Comparison of ENCODE assay signal across 8 cellular contexts in the genomic region with DNA sequence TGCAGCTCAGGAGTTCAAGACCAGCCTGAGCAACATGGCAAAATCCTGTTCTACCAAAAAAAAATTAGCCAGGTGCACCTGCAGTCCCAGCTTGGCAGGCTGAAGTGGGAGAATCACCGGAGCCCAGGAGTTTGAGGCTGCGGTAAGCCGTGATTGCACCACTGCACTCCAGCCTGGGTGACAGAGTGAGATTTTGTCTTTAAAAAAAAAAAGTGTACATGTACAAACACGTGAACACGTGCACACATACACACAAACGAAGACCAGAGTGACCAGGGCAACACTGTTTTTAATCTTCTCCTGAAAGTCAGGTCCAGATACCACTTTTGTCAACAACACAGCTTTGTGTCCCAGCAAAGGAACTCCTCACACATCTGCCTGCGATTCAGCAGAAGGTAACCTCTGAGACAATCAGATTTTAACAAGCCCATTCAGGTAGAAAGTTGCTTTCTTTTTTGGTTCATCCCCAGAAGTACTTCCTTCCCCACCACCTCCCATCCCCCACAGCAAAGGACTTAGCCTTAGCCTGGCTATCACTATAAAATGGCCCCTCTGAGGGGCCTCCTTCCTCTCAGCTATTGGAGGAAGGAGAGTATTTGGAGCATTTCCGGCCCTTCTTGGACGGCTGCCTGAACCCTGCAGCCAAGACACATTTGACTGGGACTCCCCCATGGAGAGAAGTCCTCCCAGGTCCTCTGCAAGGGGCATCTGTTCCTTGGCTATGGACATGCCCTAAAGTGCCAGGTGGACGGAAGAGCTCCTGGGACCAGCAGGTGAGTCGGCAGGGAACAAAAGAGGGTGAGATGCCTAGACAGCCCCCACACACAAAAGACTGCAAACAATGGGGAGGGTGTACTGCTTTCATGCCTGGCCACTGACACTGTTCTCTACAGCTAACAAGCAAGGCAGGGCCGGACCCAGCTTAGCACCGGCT. TPM values are rescaled to one million over a fixed set of nuclear protein-coding genes. Genes with fewer than 3 reads are reported as not detected.
DNase-seq lines count a peak whose midpoint lies in the region; ATAC-seq, FAIRE-seq and TF ChIP-seq lines count a peak whose summit lies in the region.

No MANE protein-coding gene starts in this region.

- in situ Hi-C loops in K562 (cut with MboI) = no loop called here

- H3K9ac ChIP-seq in K562 (ENCODE audit: insufficient read depth in 1 of 2, low read depth in 2 of 2, low read length in 2 of 2) = peak overlapping the region; percentile 11 to 72; a peak in 2 of 4 replicates
- no peak overlapping the region for H3K9ac ChIP-seq in iPS-15b (ENCODE audit: low read depth, low read length)
- H3K9ac ChIP-seq in smooth muscle cell (ENCODE audit: low read depth) = no peak overlapping the region

- H3K9me3 ChIP-seq in CD8-positive, alpha-beta T cell (ENCODE audit: low read length) = no peaks in the 10 kb centered on the region
- no peaks in the 10 kb centered on the region for H3K9me3 ChIP-seq in K562 (replicated peaks; ENCODE audit: control insufficient read depth, insufficient read depth, low read depth, low read length)
- no peaks in the 10 kb centered on the region for H3K9me3 ChIP-seq in iPS-15b (ENCODE audit: control insufficient read depth, insufficient read depth, low read length)
- no peaks in the 10 kb centered on the region for H3K9me3 ChIP-seq in smooth muscle cell (replicated peaks; ENCODE audit: low read depth)

- POLR2A ChIA-PET in CD8-positive, alpha-beta T cell (lab: Charles Lee) = interaction anchor here (0.6 to 2.3 kb wide), 7 partner anchors 9 to 62 kb away, joined by 3 to 16 read pairs (median 3); a partner anchor contains a TSS
- POLR2A ChIA-PET in K562 (lab: Yijun Ruan, JAX) = interaction anchor here (0.5 to 2.8 kb wide), 12 partner anchors 8 to 696 kb away, joined by 3 to 21 read pairs (median 5); a partner anchor contains a TSS

- H3K4me3 ChIP-seq in CD8-positive, alpha-beta T cell (ENCODE audit: low read depth, low read length) = peak overlapping the region; percentile 32
- H3K4me3 ChIP-seq in K562 (no peak overlapping the region; the same call in 1 of the 2 replicates), iPS-15b (ENCODE audit: low read depth, low read length) (peak overlapping the region; percentile 16), smooth muscle cell (no peak overlapping the region)

- peak overlapping the region; percentile 37 for H3K27ac ChIP-seq in CD8-positive, alpha-beta T cell (ENCODE audit: low read depth, low read length)
- H3K27ac ChIP-seq in K562 (ENCODE audit: extremely low read depth, low read depth, low read length) (peak overlapping the region; percentile 53; the same call in 2 of the 3 replicates), smooth muscle cell (ENCODE audit: low read depth) (peak overlapping the region; percentile 73)

- peaks cover 30% of the 10 kb centered on the region for H3F3A ChIP-seq in smooth muscle cell (ENCODE audit: low read depth)

- no peaks in the 10 kb centered on the region for H3K36me3 ChIP-seq in CD8-positive, alpha-beta T cell (ENCODE audit: insufficient read depth, low read length)
- H3K36me3 ChIP-seq in K562 (ENCODE audit: control insufficient read depth, insufficient read depth, low read length) (peaks cover 12% of the 10 kb centered on the region; the same call in 2 of the 3 replicates), iPS-15b (ENCODE audit: control insufficient read depth, insufficient read depth, low read length) (no peaks in the 10 kb centered on the region), smooth muscle cell (ENCODE audit: low read depth) (no peaks in the 10 kb centered on the region)

- peak overlapping the region; percentile 68 for H3K4me2 ChIP-seq in K562 (ENCODE audit: insufficient read depth, low read length)
- peak overlapping the region; percentile 75 for H3K4me2 ChIP-seq in smooth muscle cell

- no peaks in the 10 kb centered on the region for H3K27me3 ChIP-seq in CD8-positive, alpha-beta T cell (ENCODE audit: insufficient read depth, low read length)
- H3K27me3 ChIP-seq in K562 (ENCODE audit: control insufficient read depth in 2 of 2, insufficient read depth in 2 of 2, low read length in 2 of 2) = no peaks in the 10 kb centered on the region
- H3K27me3 ChIP-seq in iPS-15b (ENCODE audit: control insufficient read depth, insufficient read depth, low read length) = no peaks in the 10 kb centered on the region
- H3K27me3 ChIP-seq in smooth muscle cell (ENCODE audit: low read depth) = no peaks in the 10 kb centered on the region

- TF ChIP-seq EP300 in K562 (IDR thresholded peaks at IDR 0.05; ENCODE audit: low read length) = peak; percentile 35; the same call in 1 of the 2 replicates

- H3K4me1 Mint-ChIP-seq in CD8-positive, alpha-beta T cell (ENCODE audit: low read depth) = peaks cover 93% of the 10 kb centered on the region

- WGBS in K562 (ENCODE audit: insufficient coverage, low coverage, missing lambda C conversion rate) = 20% methylated on average over 13 of the region's 13 CpGs
- 54% methylated on average over 13 of the region's 13 CpGs for WGBS in smooth muscle cell (ENCODE audit: low lambda C conversion rate)

- TF ChIP-seq CTCF in CD8-positive, alpha-beta T cell (IDR thresholded peaks at IDR 0.05) = no peak
- TF ChIP-seq CTCF in K562 (IDR thresholded peaks at IDR 0.05 in 2 of 3, conservative IDR thresholded peaks at IDR 0.05 in 1 of 3; ENCODE audit: insufficient read depth in 2 of 3, low read depth in 1 of 3, low read length in 3 of 3) = no peak
- no peak for TF ChIP-seq CTCF in smooth muscle cell (IDR thresholded peaks at IDR 0.05; ENCODE audit: borderline replicate concordance, insufficient read depth, poor library complexity, severe bottlenecking)

- no peak; a peak in 1 of 4 replicates for TF ChIP-seq RAD21 in K562 (CRISPR knock-in tag; conservative IDR thresholded peaks at IDR 0.05 in 1 of 2, IDR thresholded peaks at IDR 0.05 in 1 of 2)

- H3K36me3 Mint-ChIP-seq in CD8-positive, alpha-beta T cell = peaks cover 5% of the 10 kb centered on the region

- H2AFZ ChIP-seq in K562 (ENCODE audit: low read depth, low read length) (no peak overlapping the region), smooth muscle cell (ENCODE audit: low read depth) (no peak overlapping the region)

- H3K4me1 ChIP-seq in CD8-positive, alpha-beta T cell (ENCODE audit: insufficient read depth, low read length) = peaks cover 98% of the 10 kb centered on the region
- peaks cover 51 to 53% of the 10 kb centered on the region in 2 experiments for H3K4me1 ChIP-seq in K562 (replicated peaks in 1 of 2; ENCODE audit: control insufficient read depth in 2 of 2, insufficient read depth in 2 of 2, low read length in 2 of 2)
- peaks cover 51% of the 10 kb centered on the region for H3K4me1 ChIP-seq in iPS-15b (ENCODE audit: control insufficient read depth, insufficient read depth, low read length)
- H3K4me1 ChIP-seq in smooth muscle cell (ENCODE audit: low read depth) = peaks cover 82% of the 10 kb centered on the region

- no peaks in the 10 kb centered on the region for H3K9me3 Mint-ChIP-seq in CD8-positive, alpha-beta T cell

- CTCF ChIA-PET in CD8-positive, alpha-beta T cell (lab: Charles Lee) = interaction anchor here (0.9 to 8.2 kb wide), 8 partner anchors 7 to 99 kb away, joined by 3 to 102 read pairs (median 6); a partner anchor contains a TSS
- CTCF ChIA-PET in K562 (lab: Yijun Ruan, JAX; ENCODE audit: low intra/inter-chr PET ratio) = interaction anchor here (1.9 kb wide), 1 partner anchor 69 kb away, joined by 9 read pairs; no protein-coding TSS in a partner anchor

- FAIRE-seq in K562 (lab: Jason Lieb, UNC) = peak; percentile 75

- DNase-seq in CD8-positive, alpha-beta T cell = peak in 3 of 7 experiments; percentile 42 to 60 (median 47)
- peak; percentile 83 for DNase-seq in NOMO-1 treated with DMSO at 0.1 percent for 48 hours (lab: John Stamatoyannopoulos, UW; ENCODE audit: unreplicated experiment)
- DNase-seq in K562 (ENCODE audit: extremely low read depth in 1 of 4, low spot score in 3 of 4) = peak in 2 of 4 experiments; percentile 78 to 82
- no peak for DNase-seq in smooth muscle cell (lab: John Stamatoyannopoulos, UW; ENCODE audit: unreplicated experiment)
- no peak for DNase-seq in NCI-H1694 (lab: John Stamatoyannopoulos, UW)

- peaks cover 16% of the 10 kb centered on the region for H3K9me1 ChIP-seq in K562 (ENCODE audit: control insufficient read depth, insufficient read depth, low read length)

- no peak for TF ChIP-seq POLR2A in K562 (conservative IDR thresholded peaks at IDR 0.05)

- H3K27ac Mint-ChIP-seq in CD8-positive, alpha-beta T cell = peak overlapping the region; percentile 94

- H3K79me2 ChIP-seq in K562 (ENCODE audit: control insufficient read depth, insufficient read depth, low read length) = peaks cover 92% of the 10 kb centered on the region
- peaks cover 100% of the 10 kb centered on the region for H3K79me2 ChIP-seq in smooth muscle cell (ENCODE audit: low read depth)

- H3K4me3 Mint-ChIP-seq in CD8-positive, alpha-beta T cell = peak overlapping the region; percentile 63

- peaks cover 83% of the 10 kb centered on the region for H4K20me1 ChIP-seq in K562 (replicated peaks; ENCODE audit: control insufficient read depth, insufficient read depth, low read length)
- H4K20me1 ChIP-seq in smooth muscle cell (ENCODE audit: low read depth) = peaks cover 100% of the 10 kb centered on the region

- H3K27me3 Mint-ChIP-seq in CD8-positive, alpha-beta T cell (ENCODE audit: low read depth) = no peaks in the 10 kb centered on the region

- ATAC-seq in CD8-positive, alpha-beta T cell = peak; percentile 26
- peak; percentile 35 for ATAC-seq in GM19023 (IDR thresholded peaks at IDR 0.05; ENCODE audit: unreplicated experiment)
- ATAC-seq in HG03135 (IDR thresholded peaks at IDR 0.05; ENCODE audit: unreplicated experiment) = peak; percentile 45
- peak; percentile 82 for ATAC-seq in K562

- intact Hi-C loops in CD8-positive, alpha-beta T cell (cut with DNase I, micrococcal nuclease) = loop anchor here in 1 of 2 experiments (5.0 kb wide), 1 partner anchor 34 kb away; no protein-coding TSS in a partner anchor
- intact Hi-C loops in K562 (cut with micrococcal nuclease) = no loop called here

- no TSS peak for BruUV-seq in K562 (replicated peaks; lab: Mats Ljungman, UMichigan)

RNA-seq across cellular contexts. Expression of a gene that starts 9.8 kb away (rescaled TPM):
- 10 to 100 TPM; 68.1 to 70.5 TPM for total RNA-seq in CD8-positive, alpha-beta T cell
- 89.2 and 157 TPM in 2 replicates for total RNA-seq in K562 (2011; cell fraction: chromatin; rRNA removed; ENCODE audit: low replicate concordance)
- 72.6 and 88.1 TPM in 2 replicates for total RNA-seq in K562 (2011; cell fraction: nucleolus; rRNA removed)
- 93.3 and 110 TPM in 2 replicates for total RNA-seq in K562 (2011; cell fraction: nucleoplasm; rRNA removed)
- total RNA-seq in K562 (2014; rRNA removed) = 42.0 and 60.5 TPM in 2 replicates
- total RNA-seq in K562 (2014; rRNA removed; fragmentation: Illumina TruSeq; extraction: Trizol) = 46.6 and 47.7 TPM in 2 replicates
- 39.8 and 40.2 TPM in 2 replicates for total RNA-seq in K562 (2015; rRNA removed; fragmentation: Illumina TruSeq; extraction: Trizol)
- 93.7 and 108 TPM in 2 replicates for total RNA-seq in K562 (2021)
- polyA plus RNA-seq in K562 (2011; rRNA removed) = 87.2 and 94.7 TPM in 2 replicates
- polyA plus RNA-seq in K562 (2011; cell fraction: cytosol; rRNA removed) = 115 and 117 TPM in 2 replicates
- polyA plus RNA-seq in K562 (2011; cell fraction: nucleus; rRNA removed) = 128 and 133 TPM in 2 replicates
- polyA plus RNA-seq in K562 (2012) = 83.4 and 116 TPM in 2 replicates
- 86.4 and 89.3 TPM in 2 replicates for polyA plus RNA-seq in K562 (2014; fragmentation: Illumina TruSeq; extraction: Trizol)
- polyA plus RNA-seq in K562 (2014; fragmentation: Nextera tagmentation; extraction: Ambion mirVana) = 10 to 100 TPM; 20.4 to 24.1 TPM
- 62.5 and 64.5 TPM in 2 replicates for polyA plus RNA-seq in K562 (2014; rRNA removed)
- 102 and 145 TPM in 2 replicates for polyA minus RNA-seq in K562 (2011; rRNA and poly(A)+ RNA removed)
- polyA minus RNA-seq in K562 (2011; cell fraction: cytosol; rRNA and poly(A)+ RNA removed) = 85.8 and 88.5 TPM in 2 replicates
- 40.9 and 69.2 TPM in 2 replicates for polyA minus RNA-seq in K562 (2011; cell fraction: nucleus; rRNA and poly(A)+ RNA removed)
- total RNA-seq in smooth muscle cell = 77.4 and 86.7 TPM in 2 replicates
- 61.7 and 62.0 TPM in 2 replicates for polyA plus RNA-seq in smooth muscle cell

RNA-seq across cellular contexts. Expression of a gene that starts 18.2 kb away (rescaled TPM):
- total RNA-seq in CD8-positive, alpha-beta T cell = 1 to 10 TPM in 1 of 2 experiments, under 1 TPM in 1; 0.65 to 1.1 TPM
- total RNA-seq in K562 (2011; cell fraction: chromatin; rRNA removed; ENCODE audit: low replicate concordance) = 1.2 and 1.3 TPM in 2 replicates
- 0.39 and 0.83 TPM in 2 replicates for total RNA-seq in K562 (2011; cell fraction: nucleolus; rRNA removed)
- total RNA-seq in K562 (2011; cell fraction: nucleoplasm; rRNA removed) = 1.1 and 1.5 TPM in 2 replicates
- total RNA-seq in K562 (2014; rRNA removed) (0.05 and 0.24 TPM in 2 replicates), K562 (2014; rRNA removed; fragmentation: Illumina TruSeq; extraction: Trizol) (0.16 and 0.22 TPM in 2 replicates), K562 (2015; rRNA removed; fragmentation: Illumina TruSeq; extraction: Trizol) (0.25 and 0.34 TPM in 2 replicates), K562 (2021) (0.27 and 0.33 TPM in 2 replicates), smooth muscle cell (7.0 and 17.1 TPM in 2 replicates)
- polyA plus RNA-seq in K562 (2011; rRNA removed) (0.17 and 0.24 TPM in 2 replicates), K562 (2014; fragmentation: Illumina TruSeq; extraction: Trizol) (0.39 TPM in 2 replicates), K562 (2014; fragmentation: Nextera tagmentation; extraction: Ambion mirVana) (under 1 TPM; 0.24 to 0.36 TPM), K562 (2014; rRNA removed) (1.5 TPM in 1 of 2 replicates, not detected in the other), smooth muscle cell (1.2 and 9.1 TPM in 2 replicates)
- 0.10 and 0.18 TPM in 2 replicates for polyA plus RNA-seq in K562 (2011; cell fraction: cytosol; rRNA removed)
- polyA plus RNA-seq in K562 (2011; cell fraction: nucleus; rRNA removed) = 0.55 and 0.97 TPM in 2 replicates
- 0.73 and 2.2 TPM in 2 replicates for polyA plus RNA-seq in K562 (2012)
- 0.18 and 0.27 TPM in 2 replicates for polyA minus RNA-seq in K562 (2011; rRNA and poly(A)+ RNA removed)
- polyA minus RNA-seq in K562 (2011; cell fraction: cytosol; rRNA and poly(A)+ RNA removed) = not detected in 2 replicates
- polyA minus RNA-seq in K562 (2011; cell fraction: nucleus; rRNA and poly(A)+ RNA removed) = 0.27 and 0.89 TPM in 2 replicates

RNA-seq across cellular contexts. Expression of a gene that starts 54.1 kb away (rescaled TPM):
- total RNA-seq in CD8-positive, alpha-beta T cell = 10 to 100 TPM; 37.0 to 37.1 TPM
- total RNA-seq in K562 (2011; cell fraction: chromatin; rRNA removed; ENCODE audit: low replicate concordance) = 19.9 and 28.1 TPM in 2 replicates
- total RNA-seq in K562 (2011; cell fraction: nucleolus; rRNA removed) = 16.2 and 23.0 TPM in 2 replicates
- 21.9 and 30.2 TPM in 2 replicates for total RNA-seq in K562 (2011; cell fraction: nucleoplasm; rRNA removed)
- total RNA-seq in K562 (2014; rRNA removed) = 56.7 and 74.2 TPM in 2 replicates
- 48.1 and 56.4 TPM in 2 replicates for total RNA-seq in K562 (2014; rRNA removed; fragmentation: Illumina TruSeq; extraction: Trizol)
- total RNA-seq in K562 (2015; rRNA removed; fragmentation: Illumina TruSeq; extraction: Trizol) = 56.0 and 58.2 TPM in 2 replicates
- total RNA-seq in K562 (2021) = 62.4 and 62.6 TPM in 2 replicates
- 38.9 and 44.6 TPM in 2 replicates for polyA plus RNA-seq in K562 (2011; rRNA removed)
- polyA plus RNA-seq in K562 (2011; cell fraction: cytosol; rRNA removed) = 21.4 and 23.3 TPM in 2 replicates
- 15.8 and 18.8 TPM in 2 replicates for polyA plus RNA-seq in K562 (2011; cell fraction: nucleus; rRNA removed)
- polyA plus RNA-seq in K562 (2012) = 34.8 and 50.5 TPM in 2 replicates
- 55.3 and 57.1 TPM in 2 replicates for polyA plus RNA-seq in K562 (2014; fragmentation: Illumina TruSeq; extraction: Trizol)
- polyA plus RNA-seq in K562 (2014; fragmentation: Nextera tagmentation; extraction: Ambion mirVana) = 100 to 1,000 TPM; 166 to 198 TPM
- 60.2 and 70.7 TPM in 2 replicates for polyA plus RNA-seq in K562 (2014; rRNA removed)
- 11.8 and 13.0 TPM in 2 replicates for polyA minus RNA-seq in K562 (2011; rRNA and poly(A)+ RNA removed)
- 13.4 and 15.1 TPM in 2 replicates for polyA minus RNA-seq in K562 (2011; cell fraction: cytosol; rRNA and poly(A)+ RNA removed)
- polyA minus RNA-seq in K562 (2011; cell fraction: nucleus; rRNA and poly(A)+ RNA removed) = 7.0 and 9.2 TPM in 2 replicates
- total RNA-seq in smooth muscle cell = 14.5 and 16.8 TPM in 2 replicates
- polyA plus RNA-seq in smooth muscle cell = 24.0 and 28.5 TPM in 2 replicates

Comparison
In these comparisons a context has a peak if more than half of its experiments do, and no peak if none do; other contexts are left out.
1. ATAC-seq: peak in every context shown above with its lines; median percentile 82 in K562; 45 in HG03135; 35 in GM19023; 26 in CD8-positive, alpha-beta T cell.
2. H3K4me3 ChIP-seq: peak in CD8-positive, alpha-beta T cell (single experiment) and iPS-15b (single experiment); none in K562 (single experiment) and smooth muscle cell (single experiment).
3. H3K9ac ChIP-seq: peak in K562 (2 of 2); none in iPS-15b (single experiment) and smooth muscle cell (single experiment).
4. Peak in every context shown above with its lines, with median percentiles within 50 percentile points of each other: H3K27ac ChIP-seq.